Comparison of ENCODE assay signal across 8 cellular contexts in genomic region chr12:119780786-119781434, GRCh38.
DNase-seq lines count a peak whose midpoint lies in the region; ATAC-seq and TF ChIP-seq lines count a peak whose summit lies in the region.

No MANE protein-coding gene starts in this region.

- H3K9me3 Mint-ChIP-seq in Caco-2 (ENCODE audit: unreplicated experiment) (no peaks in the 10 kb centered on the region), WTC11 (peaks cover 6% of the 10 kb centered on the region)

- no peaks in the 10 kb centered on the region for H3K27me3 ChIP-seq in Caco-2 (replicated peaks; ENCODE audit: control insufficient read depth, insufficient read depth, low read length)
- no peaks in the 10 kb centered on the region for H3K27me3 ChIP-seq in thoracic aorta (replicated peaks; ENCODE audit: insufficient read depth)

- H3K4me1 ChIP-seq in Caco-2, result no peaks in the 10 kb centered on the region
- H3K4me1 ChIP-seq in thoracic aorta (ENCODE audit: control insufficient read depth in 1 of 2, low read depth in 2 of 2), result no peaks in the 10 kb centered on the region

- H3K9me3 ChIP-seq in Caco-2 (no peaks in the 10 kb centered on the region), thoracic aorta (no peaks in the 10 kb centered on the region)

- no peaks in the 10 kb centered on the region for H3K27me3 Mint-ChIP-seq in Caco-2 (ENCODE audit: insufficient read depth, unreplicated experiment)
- H3K27me3 Mint-ChIP-seq in WTC11 (ENCODE audit: low read depth), result no peaks in the 10 kb centered on the region

- no TSS peak for BruUV-seq in Caco-2 (replicated peaks; lab: Mats Ljungman, UMichigan)

- no peaks in the 10 kb centered on the region; the same call in 1 of the 2 replicates for H3K36me3 ChIP-seq in Caco-2 (ENCODE audit: control insufficient read depth, insufficient read depth, low read length)
- H3K36me3 ChIP-seq in thoracic aorta, result no peaks in the 10 kb centered on the region

- ATAC-seq in WTC11 (no peak), thoracic aorta (ENCODE audit: insufficient number of reproducible peaks, low FRiP score, low read depth) (no peak)
- no peak for ATAC-seq in stimulated activated naive CD8-positive, alpha-beta T cell treated with anti-CD3 and anti-CD28 coated beads, Interleukin-15, Interleukin-2, amounts not matched to agents 100 U/mL and 50 U/mL, for 24 hours

- POLR2A ChIA-PET in Caco-2 (lab: Charles Lee), result no interaction called here
- POLR2A ChIA-PET in WTC11 (lab: Charles Lee), result interaction anchor here (0.8 kb wide), 1 partner anchor 298 kb away, joined by 3 read pairs; no protein-coding TSS in a partner anchor

- DNase-seq in Caco-2, result peak; percentile 47 to 51
- DNase-seq in HT-29 (ENCODE audit: low spot score), result peak; percentile 77
- peak; percentile 37 for DNase-seq in WTC11 (ENCODE audit: low spot score)
- DNase-seq in iPS-NIHi7 (ENCODE audit: extremely low spot score), result peak; percentile 60
- no peak for DNase-seq in thoracic aorta (ENCODE audit: low spot score)
- no peak for DNase-seq in stimulated activated naive CD8-positive, alpha-beta T cell treated with anti-CD3 and anti-CD28 coated beads, Interleukin-15, Interleukin-2, amounts not matched to agents 100 U/mL and 50 U/mL, for 24 hours
- DNase-seq in T1000 (lab: John Stamatoyannopoulos, UW), result no peak
- no peak for DNase-seq in stimulated activated CD4-positive, alpha-beta T cell treated with anti-CD3 and anti-CD28 coated beads, Interleukin-4, amount 100 ng/mL, for 24 hours

- CTCF ChIA-PET in Caco-2 (lab: Charles Lee) (interaction anchor here (0.6 to 2.3 kb wide), 6 partner anchors 17 to 291 kb away, joined by 3 to 16 read pairs (median 4); no protein-coding TSS in a partner anchor), WTC11 (lab: Charles Lee) (interaction anchor here (0.6 to 4.4 kb wide), 32 partner anchors 8 to 288 kb away, joined by 3 to 42 read pairs (median 4); partner anchors contain the start of gene PRKAB1)

- H3K27ac Mint-ChIP-seq in Caco-2 (ENCODE audit: unreplicated experiment), result no peak overlapping the region
- H3K27ac Mint-ChIP-seq in WTC11, result peak overlapping the region; percentile 77; the same call in 1 of the 2 replicates

- peaks cover 6% of the 10 kb centered on the region for H3K4me1 Mint-ChIP-seq in Caco-2 (ENCODE audit: low read depth, unreplicated experiment)
- H3K4me1 Mint-ChIP-seq in WTC11, result peaks cover 2% of the 10 kb centered on the region; the same call in 1 of the 2 replicates

- no peak overlapping the region for H3K4me3 Mint-ChIP-seq in Caco-2 (ENCODE audit: unreplicated experiment)
- no peak overlapping the region for H3K4me3 Mint-ChIP-seq in WTC11

- peak; percentile 67 to 83 for TF ChIP-seq CTCF in Caco-2 (IDR thresholded peaks at IDR 0.05; ENCODE audit: insufficient read depth in 1 of 2, low read depth in 1 of 2, low read length in 1 of 2, severe bottlenecking in 1 of 2, unreplicated experiment in 1 of 2)
- peak; percentile 46; the same call in 1 of the 2 replicates for TF ChIP-seq CTCF in WTC11 (IDR thresholded peaks at IDR 0.05)
- TF ChIP-seq CTCF in thoracic aorta (IDR thresholded peaks at IDR 0.05), result peak; percentile 52

- H3K36me3 Mint-ChIP-seq in Caco-2 (ENCODE audit: insufficient read depth, unreplicated experiment), result peaks cover 19% of the 10 kb centered on the region
- peaks cover 57% of the 10 kb centered on the region for H3K36me3 Mint-ChIP-seq in WTC11

- intact Hi-C loops in Caco-2 (cut with micrococcal nuclease; ENCODE audit: unreplicated experiment), result loop anchor here (1.0 to 10.0 kb wide), 3 partner anchors 86 to 123 kb away; no protein-coding TSS in a partner anchor

- no peak overlapping the region for H3K27ac ChIP-seq in thoracic aorta

- H3K4me3 ChIP-seq in Caco-2 (ENCODE audit: low read depth, low read length) (no peak overlapping the region), thoracic aorta (no peak overlapping the region)

TF ChIP-seq in WTC11, 78 proteins besides CTCF, POLR2A, EP300 and RAD21:
- TF ChIP-seq FOXP1 (CRISPR knock-in tag; IDR thresholded peaks at IDR 0.05; ENCODE audit: borderline replicate concordance) (no peak), SOX15 (CRISPR knock-in tag; IDR thresholded peaks at IDR 0.05) (no peak), USF2 (CRISPR knock-in tag; IDR thresholded peaks at IDR 0.05) (no peak)

Comparison
In these comparisons a context has a peak if more than half of its experiments do, and no peak if none do; other contexts are left out.
1. DNase-seq: peak in Caco-2 (2 of 2), HT-29 (single experiment), WTC11 (single experiment) and iPS-NIHi7 (single experiment); none in thoracic aorta (single experiment), stimulated activated naive CD8-positive, alpha-beta T cell treated with anti-CD3 and anti-CD28 coated beads, Interleukin-15, Interleukin-2, amounts not matched to agents 100 U/mL and 50 U/mL, for 24 hours (single experiment), T1000 (single experiment) and stimulated activated CD4-positive, alpha-beta T cell treated with anti-CD3 and anti-CD28 coated beads, Interleukin-4, amount 100 ng/mL, for 24 hours (single experiment).
2. Peak in every context shown above with its lines, with median percentiles within 50 percentile points of each other: CTCF ChIP-seq.